ENCODE assay signal across 6 cellular contexts in genomic region chr19:39398297-39398864, GRCh38. TPM values are rescaled to one million over a fixed set of nuclear protein-coding genes. Genes with fewer than 3 reads are reported as not detected.
DNase-seq lines count a peak whose midpoint lies in the region; ATAC-seq lines count a peak whose summit lies in the region.

No MANE protein-coding gene starts in this region.

- DNase-seq in NCI-H460 (ENCODE audit: extremely low read depth, low read depth) (peak; percentile 83), astrocyte of the hippocampus (ENCODE audit: low read depth, low spot score) (peak; percentile 43), myocyte (ENCODE audit: low read depth) (peak; percentile 76)

- ATAC-seq in HG02588 (IDR thresholded peaks at IDR 0.05; ENCODE audit: unreplicated experiment): no peak
- no peak for ATAC-seq in HG02763 (IDR thresholded peaks at IDR 0.05; ENCODE audit: unreplicated experiment)
- no peak for ATAC-seq in HG03460 (IDR thresholded peaks at IDR 0.05; ENCODE audit: unreplicated experiment)

RNA-seq across cellular contexts. Expression of gene MED29, which starts 7.2 kb away (rescaled TPM):
- total RNA-seq in NCI-H460 (2014; rRNA removed; shearing (Covaris generic)): 20.8 and 22.5 TPM in 2 replicates
- 13.2 and 20.9 TPM in 2 replicates for polyA plus RNA-seq in NCI-H460 (2014; cell fraction: nucleus; rRNA removed)
- total RNA-seq in myocyte: 28.1 and 29.3 TPM in 2 replicates
- 24.7 TPM for polyA plus RNA-seq in myocyte (2012)

RNA-seq across cellular contexts. Expression of gene PAF1, which starts 7.5 kb away (rescaled TPM):
- 21.1 and 27.7 TPM in 2 replicates for total RNA-seq in NCI-H460 (2014; rRNA removed; shearing (Covaris generic))
- polyA plus RNA-seq in NCI-H460 (2014; cell fraction: nucleus; rRNA removed): 20.1 and 20.5 TPM in 2 replicates
- total RNA-seq in myocyte: 37.0 and 39.1 TPM in 2 replicates
- polyA plus RNA-seq in myocyte (2012): 57.4 TPM

RNA-seq across cellular contexts. Expression of gene ZFP36, which starts 8.3 kb away (rescaled TPM):
- 15.1 and 24.6 TPM in 2 replicates for total RNA-seq in NCI-H460 (2014; rRNA removed; shearing (Covaris generic))
- polyA plus RNA-seq in NCI-H460 (2014; cell fraction: nucleus; rRNA removed): 9.3 TPM in 2 replicates
- 6.8 and 7.3 TPM in 2 replicates for total RNA-seq in myocyte
- polyA plus RNA-seq in myocyte (2012): 13.3 TPM

RNA-seq across cellular contexts. Expression of gene PLEKHG2, which starts 14.1 kb away (rescaled TPM):
- total RNA-seq in NCI-H460 (2014; rRNA removed; shearing (Covaris generic)): 16.7 and 18.0 TPM in 2 replicates
- polyA plus RNA-seq in NCI-H460 (2014; cell fraction: nucleus; rRNA removed): 43.7 and 67.1 TPM in 2 replicates
- 14.3 and 20.6 TPM in 2 replicates for total RNA-seq in myocyte
- 44.0 TPM for polyA plus RNA-seq in myocyte (2012)

RNA-seq across cellular contexts. Expression of gene RPS16, which starts 37.4 kb away (rescaled TPM):
- total RNA-seq in NCI-H460 (2014; rRNA removed; shearing (Covaris generic)): 541 and 944 TPM in 2 replicates
- polyA plus RNA-seq in NCI-H460 (2014; cell fraction: nucleus; rRNA removed): 43.3 and 118 TPM in 2 replicates
- 129 and 130 TPM in 2 replicates for total RNA-seq in myocyte
- polyA plus RNA-seq in myocyte (2012): 2,078 TPM
